In the genomic region with DNA sequence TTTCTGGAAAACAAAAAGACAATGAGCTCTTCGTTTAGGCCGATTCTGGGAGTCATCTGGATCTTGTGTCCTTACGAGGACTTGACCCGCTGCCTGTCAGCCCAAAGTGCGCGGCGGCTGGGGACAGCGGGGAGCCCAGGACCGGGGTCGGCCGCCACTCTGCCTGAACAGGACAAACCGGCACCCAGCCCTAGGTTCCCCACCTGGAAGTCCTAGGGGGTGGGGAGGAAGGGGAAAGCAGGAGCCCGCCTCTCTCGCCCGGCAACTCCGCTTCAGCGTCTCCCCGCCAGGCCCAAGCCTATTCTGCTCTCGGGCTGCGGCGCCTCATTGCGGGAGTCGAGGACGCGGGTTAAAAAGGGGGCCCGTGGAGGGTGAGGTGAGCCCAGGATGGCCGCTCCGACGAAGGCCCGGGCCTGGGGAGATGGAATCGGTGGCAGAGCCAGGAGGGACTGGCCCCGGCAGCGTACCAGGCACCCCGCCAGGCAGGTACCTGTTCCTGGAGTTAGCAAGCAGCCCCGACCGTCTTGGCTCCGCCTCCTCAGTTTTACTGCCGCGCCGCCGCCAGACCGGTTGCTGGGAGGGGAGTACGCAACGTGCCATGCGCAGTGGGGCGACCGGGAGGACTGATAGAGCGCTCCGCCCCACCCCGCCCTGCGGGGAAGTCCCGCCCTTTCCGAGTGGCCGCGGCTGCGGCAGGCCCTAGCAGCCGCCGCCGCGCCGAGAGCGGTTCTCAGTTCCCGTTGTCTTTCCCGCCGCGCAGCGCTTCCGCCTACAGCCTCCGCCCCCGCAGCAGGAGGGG, we compare ENCODE assay signal across 1 cellular context.
TF ChIP-seq lines count a peak whose summit lies in the region.

A gene with protein sequence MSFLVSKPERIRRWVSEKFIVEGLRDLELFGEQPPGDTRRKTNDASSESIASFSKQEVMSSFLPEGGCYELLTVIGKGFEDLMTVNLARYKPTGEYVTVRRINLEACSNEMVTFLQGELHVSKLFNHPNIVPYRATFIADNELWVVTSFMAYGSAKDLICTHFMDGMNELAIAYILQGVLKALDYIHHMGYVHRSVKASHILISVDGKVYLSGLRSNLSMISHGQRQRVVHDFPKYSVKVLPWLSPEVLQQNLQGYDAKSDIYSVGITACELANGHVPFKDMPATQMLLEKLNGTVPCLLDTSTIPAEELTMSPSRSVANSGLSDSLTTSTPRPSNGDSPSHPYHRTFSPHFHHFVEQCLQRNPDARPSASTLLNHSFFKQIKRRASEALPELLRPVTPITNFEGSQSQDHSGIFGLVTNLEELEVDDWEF (minus strand): TSS at position 549 of the 799 bp plus-strand sequence. CDS start 13,430 bp downstream, outside the sequence.

TF ChIP-seq in HCT116, 20 proteins besides CTCF, POLR2A, EP300 and RAD21 (continued from another document):
- TF ChIP-seq, protein P1, sequence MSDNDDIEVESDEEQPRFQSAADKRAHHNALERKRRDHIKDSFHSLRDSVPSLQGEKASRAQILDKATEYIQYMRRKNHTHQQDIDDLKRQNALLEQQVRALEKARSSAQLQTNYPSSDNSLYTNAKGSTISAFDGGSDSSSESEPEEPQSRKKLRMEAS (IDR thresholded peaks at IDR 0.05): peak; percentile 88; the same call in 1 of the 2 replicates
- TF ChIP-seq, protein P2, sequence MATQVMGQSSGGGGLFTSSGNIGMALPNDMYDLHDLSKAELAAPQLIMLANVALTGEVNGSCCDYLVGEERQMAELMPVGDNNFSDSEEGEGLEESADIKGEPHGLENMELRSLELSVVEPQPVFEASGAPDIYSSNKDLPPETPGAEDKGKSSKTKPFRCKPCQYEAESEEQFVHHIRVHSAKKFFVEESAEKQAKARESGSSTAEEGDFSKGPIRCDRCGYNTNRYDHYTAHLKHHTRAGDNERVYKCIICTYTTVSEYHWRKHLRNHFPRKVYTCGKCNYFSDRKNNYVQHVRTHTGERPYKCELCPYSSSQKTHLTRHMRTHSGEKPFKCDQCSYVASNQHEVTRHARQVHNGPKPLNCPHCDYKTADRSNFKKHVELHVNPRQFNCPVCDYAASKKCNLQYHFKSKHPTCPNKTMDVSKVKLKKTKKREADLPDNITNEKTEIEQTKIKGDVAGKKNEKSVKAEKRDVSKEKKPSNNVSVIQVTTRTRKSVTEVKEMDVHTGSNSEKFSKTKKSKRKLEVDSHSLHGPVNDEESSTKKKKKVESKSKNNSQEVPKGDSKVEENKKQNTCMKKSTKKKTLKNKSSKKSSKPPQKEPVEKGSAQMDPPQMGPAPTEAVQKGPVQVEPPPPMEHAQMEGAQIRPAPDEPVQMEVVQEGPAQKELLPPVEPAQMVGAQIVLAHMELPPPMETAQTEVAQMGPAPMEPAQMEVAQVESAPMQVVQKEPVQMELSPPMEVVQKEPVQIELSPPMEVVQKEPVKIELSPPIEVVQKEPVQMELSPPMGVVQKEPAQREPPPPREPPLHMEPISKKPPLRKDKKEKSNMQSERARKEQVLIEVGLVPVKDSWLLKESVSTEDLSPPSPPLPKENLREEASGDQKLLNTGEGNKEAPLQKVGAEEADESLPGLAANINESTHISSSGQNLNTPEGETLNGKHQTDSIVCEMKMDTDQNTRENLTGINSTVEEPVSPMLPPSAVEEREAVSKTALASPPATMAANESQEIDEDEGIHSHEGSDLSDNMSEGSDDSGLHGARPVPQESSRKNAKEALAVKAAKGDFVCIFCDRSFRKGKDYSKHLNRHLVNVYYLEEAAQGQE (IDR thresholded peaks at IDR 0.05; ENCODE audit: low read depth): no peak
- TF ChIP-seq EZH2 (IDR thresholded peaks at IDR 0.05) (no peak), EZH2phosphoT487 (IDR thresholded peaks at IDR 0.05; ENCODE audit: borderline replicate concordance) (no peak), ZFX (IDR thresholded peaks at IDR 0.05) (peak; percentile 94), SP1 (IDR thresholded peaks at IDR 0.05; ENCODE audit: low read depth) (peak; percentile 80), POLR2AphosphoS5 (IDR thresholded peaks at IDR 0.05; ENCODE audit: low read depth, low read length) (peak; percentile 98), JUND (IDR thresholded peaks at IDR 0.05) (no peak; the same call in 1 of the 2 replicates), CBX3 (IDR thresholded peaks at IDR 0.05; ENCODE audit: low read depth) (no peak; the same call in 1 of the 2 replicates)
- TF ChIP-seq, protein P3, sequence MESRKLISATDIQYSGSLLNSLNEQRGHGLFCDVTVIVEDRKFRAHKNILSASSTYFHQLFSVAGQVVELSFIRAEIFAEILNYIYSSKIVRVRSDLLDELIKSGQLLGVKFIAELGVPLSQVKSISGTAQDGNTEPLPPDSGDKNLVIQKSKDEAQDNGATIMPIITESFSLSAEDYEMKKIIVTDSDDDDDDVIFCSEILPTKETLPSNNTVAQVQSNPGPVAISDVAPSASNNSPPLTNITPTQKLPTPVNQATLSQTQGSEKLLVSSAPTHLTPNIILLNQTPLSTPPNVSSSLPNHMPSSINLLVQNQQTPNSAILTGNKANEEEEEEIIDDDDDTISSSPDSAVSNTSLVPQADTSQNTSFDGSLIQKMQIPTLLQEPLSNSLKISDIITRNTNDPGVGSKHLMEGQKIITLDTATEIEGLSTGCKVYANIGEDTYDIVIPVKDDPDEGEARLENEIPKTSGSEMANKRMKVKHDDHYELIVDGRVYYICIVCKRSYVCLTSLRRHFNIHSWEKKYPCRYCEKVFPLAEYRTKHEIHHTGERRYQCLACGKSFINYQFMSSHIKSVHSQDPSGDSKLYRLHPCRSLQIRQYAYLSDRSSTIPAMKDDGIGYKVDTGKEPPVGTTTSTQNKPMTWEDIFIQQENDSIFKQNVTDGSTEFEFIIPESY (IDR thresholded peaks at IDR 0.05; ENCODE audit: extremely low read depth, insufficient replicate concordance, low read length): peak; percentile 65
- TF ChIP-seq, protein P4, sequence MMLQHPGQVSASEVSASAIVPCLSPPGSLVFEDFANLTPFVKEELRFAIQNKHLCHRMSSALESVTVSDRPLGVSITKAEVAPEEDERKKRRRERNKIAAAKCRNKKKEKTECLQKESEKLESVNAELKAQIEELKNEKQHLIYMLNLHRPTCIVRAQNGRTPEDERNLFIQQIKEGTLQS (IDR thresholded peaks at IDR 0.05): no peak
